ENCODE assay signal across 8 cellular contexts in genomic region chr3:48634661-48635221, GRCh38. TPM values are rescaled to one million over a fixed set of nuclear protein-coding genes. Genes with fewer than 3 reads are reported as not detected.
DNase-seq lines count a peak whose midpoint lies in the region; ATAC-seq and TF ChIP-seq lines count a peak whose summit lies in the region.

No MANE protein-coding gene starts in this region.

- no peaks in the 10 kb centered on the region for H3K36me3 Mint-ChIP-seq in activated naive CD4-positive, alpha-beta T cell treated with anti-CD3 and anti-CD28 coated beads, Interleukin-2, amount 50 U/mL, for 24 hours

- no peaks in the 10 kb centered on the region for H3K9me3 ChIP-seq in cardiac muscle cell (ENCODE audit: low read depth)

- H3K9me3 Mint-ChIP-seq in activated naive CD4-positive, alpha-beta T cell treated with anti-CD3 and anti-CD28 coated beads, Interleukin-2, amount 50 U/mL, for 24 hours, result no peaks in the 10 kb centered on the region

- peak overlapping the region; percentile 81 for H3K4me3 ChIP-seq in cardiac muscle cell

- no peaks in the 10 kb centered on the region for H3K36me3 ChIP-seq in cardiac muscle cell

- TF ChIP-seq CTCF in cardiac muscle cell (IDR thresholded peaks at IDR 0.05; ENCODE audit: low read depth, low read length), result no peak

- H3K27me3 Mint-ChIP-seq in activated naive CD4-positive, alpha-beta T cell treated with anti-CD3 and anti-CD28 coated beads, Interleukin-2, amount 50 U/mL, for 24 hours, result no peaks in the 10 kb centered on the region

- peak; percentile 21 for ATAC-seq in HG03135 (IDR thresholded peaks at IDR 0.05; ENCODE audit: unreplicated experiment)

- peak overlapping the region; percentile 86 for H3K4me3 Mint-ChIP-seq in activated naive CD4-positive, alpha-beta T cell treated with anti-CD3 and anti-CD28 coated beads, Interleukin-2, amount 50 U/mL, for 24 hours

- peak overlapping the region; percentile 61 for H3K27ac ChIP-seq in cardiac muscle cell

- peaks cover 10% of the 10 kb centered on the region for H3K4me1 Mint-ChIP-seq in activated naive CD4-positive, alpha-beta T cell treated with anti-CD3 and anti-CD28 coated beads, Interleukin-2, amount 50 U/mL, for 24 hours

- no peak overlapping the region for H3K27ac Mint-ChIP-seq in activated naive CD4-positive, alpha-beta T cell treated with anti-CD3 and anti-CD28 coated beads, Interleukin-2, amount 50 U/mL, for 24 hours

- H3K4me1 ChIP-seq in cardiac muscle cell (ENCODE audit: low read depth), result peaks cover 24% of the 10 kb centered on the region

- peak; percentile 23 for DNase-seq in NCI-H2196 (lab: John Stamatoyannopoulos, UW; ENCODE audit: unreplicated experiment)
- no peak for DNase-seq in NCI-H2196 treated with DMSO at 0.1 percent for 48 hours (lab: John Stamatoyannopoulos, UW; ENCODE audit: unreplicated experiment)
- peak; percentile 53 for DNase-seq in RPMI8226
- peak; percentile 56 to 66 for DNase-seq in cardiac muscle cell (ENCODE audit: low read depth in 1 of 2, low spot score in 1 of 2)
- DNase-seq in pons (ENCODE audit: low spot score), result peak; percentile 17
- DNase-seq in occipital lobe (lab: John Stamatoyannopoulos, UW), result no peak

- no peaks in the 10 kb centered on the region for H3K27me3 ChIP-seq in cardiac muscle cell

RNA-seq across cellular contexts. Expression of gene SLC26A6, which starts 0.5 kb away (rescaled TPM):
- total RNA-seq in cardiac muscle cell (55.8 and 87.4 TPM in 2 replicates), occipital lobe (4.5 TPM)
- polyA plus RNA-seq in cardiac muscle cell, result 52.0 and 68.1 TPM in 2 replicates

RNA-seq across cellular contexts. Expression of gene TMEM89, which starts 13.2 kb away (rescaled TPM):
- not detected in 2 replicates for total RNA-seq in cardiac muscle cell
- polyA plus RNA-seq in cardiac muscle cell, result 0.59 TPM in 1 of 2 replicates, not detected in the other
- total RNA-seq in occipital lobe, result not detected

RNA-seq across cellular contexts. Expression of gene UQCRC1, which starts 25.3 kb away (rescaled TPM):
- total RNA-seq in cardiac muscle cell (620 and 675 TPM in 2 replicates), occipital lobe (124 TPM)
- 735 and 870 TPM in 2 replicates for polyA plus RNA-seq in cardiac muscle cell

RNA-seq across cellular contexts. Expression of gene CELSR3, which starts 27.9 kb away (rescaled TPM):
- total RNA-seq in cardiac muscle cell, result 5.4 and 5.9 TPM in 2 replicates
- 3.1 and 3.4 TPM in 2 replicates for polyA plus RNA-seq in cardiac muscle cell
- 34.5 TPM for total RNA-seq in occipital lobe

RNA-seq across cellular contexts. Expression of gene COL7A1, which starts 39.6 kb away (rescaled TPM):
- total RNA-seq in cardiac muscle cell, result 53.8 and 76.6 TPM in 2 replicates
- polyA plus RNA-seq in cardiac muscle cell, result 41.3 and 63.0 TPM in 2 replicates
- 1.9 TPM for total RNA-seq in occipital lobe

Comparison
In these comparisons a context has a peak if more than half of its experiments do, and no peak if none do; other contexts are left out.
1. DNase-seq: peak in NCI-H2196 (single experiment), RPMI8226 (single experiment), cardiac muscle cell (2 of 2) and pons (single experiment); none in NCI-H2196 treated with DMSO at 0.1 percent for 48 hours (single experiment) and occipital lobe (single experiment).
2. RNA of gene SLC26A6, which starts 0.5 kb away (total RNA-seq): 55.8 to 87.4 TPM in cardiac muscle cell; 4.5 TPM in occipital lobe (single experiment); every median in the first group is over 10 times any median in the second.